ENCODE assay signal across 26 cellular contexts in genomic region chr3:127645371-127646015, GRCh38.
"Had no signal": no experiment of that assay in that cellular context is flagged by ENCODE, and none has a peak within 500 bp of the region (broad histone marks: within the 10 kb centered on the region; RNA-seq: fewer than 3 reads in every experiment).

No MANE protein-coding gene starts in this region.

- H3K36me3 Mint-ChIP-seq: natural killer cell; stimulated activated naive B cell treated with anti-CD40 and anti-IgM and Interleukin-4, amounts not matched to agents 10 μg/mL and 1 μg/mL and 100 μg/mL, for 72 hours had no signal

- H3K4me3 Mint-ChIP-seq: natural killer cell; neural crest cell; stimulated activated naive B cell treated with anti-CD40 and anti-IgM and Interleukin-4, amounts not matched to agents 10 μg/mL and 1 μg/mL and 100 μg/mL, for 72 hours; type B pancreatic cell had no signal

- H3K27ac Mint-ChIP-seq: natural killer cell; progenitor cell of endocrine pancreas; stimulated activated naive B cell treated with anti-CD40 and anti-IgM and Interleukin-4, amounts not matched to agents 10 μg/mL and 1 μg/mL and 100 μg/mL, for 72 hours; type B pancreatic cell had no signal

- H3K27ac ChIP-seq: colonic mucosa, esophagus squamous epithelium, heart right ventricle, lower lobe of right lung, neutrophil, pancreas, right lobe of liver, testis, tibial artery had no signal

- H3K4me3 ChIP-seq: colonic mucosa, esophagus squamous epithelium, heart right ventricle, lower lobe of right lung, pancreas, right lobe of liver, testis, tibial artery had no signal

- H3K27me3 Mint-ChIP-seq: progenitor cell of endocrine pancreas; stimulated activated naive B cell treated with anti-CD40 and anti-IgM and Interleukin-4, amounts not matched to agents 10 μg/mL and 1 μg/mL and 100 μg/mL, for 72 hours; type B pancreatic cell had no signal

- DNase-seq: colonic mucosa; dermis blood vessel endothelial cell; effector memory CD4-positive, alpha-beta T cell; erythroblast; esophagus squamous epithelium; foreskin melanocyte; glutamatergic neuron; heart right ventricle; hippocampal formation; left colon; left ventricle myocardium superior; lower lobe of right lung; natural killer cell; pancreas; right lobe of liver; small intestine; stimulated activated CD4-positive, alpha-beta T cell treated with anti-CD3 and anti-CD28 coated beads, Interleukin-15, amount 100 ng/mL, for 24 hours; stimulated activated CD4-positive, alpha-beta T cell treated with anti-CD3 and anti-CD28 coated beads, Interleukin-2, amount 100 ng/mL, for 48 hours; stimulated activated naive B cell treated with anti-CD40 and anti-IgM and Interleukin-4, amounts not matched to agents 10 μg/mL and 1 μg/mL and 100 μg/mL, for 72 hours; substantia nigra; testis; tibial artery had no signal

- H3K4me1 Mint-ChIP-seq: natural killer cell, neural crest cell had no signal

- H3K9me3 Mint-ChIP-seq: natural killer cell; neural crest cell; stimulated activated naive B cell treated with anti-CD40 and anti-IgM and Interleukin-4, amounts not matched to agents 10 μg/mL and 1 μg/mL and 100 μg/mL, for 72 hours; type B pancreatic cell had no signal

- ATAC-seq: heart right ventricle; left colon; left ventricle myocardium superior; lower lobe of right lung; natural killer cell; pancreas; stimulated activated naive B cell treated with anti-CD40 and anti-IgM and Interleukin-4, amounts not matched to agents 10 μg/mL and 1 μg/mL and 100 μg/mL, for 72 hours had no signal
